ENCODE assay signal across 31 cellular contexts in the genomic region with DNA sequence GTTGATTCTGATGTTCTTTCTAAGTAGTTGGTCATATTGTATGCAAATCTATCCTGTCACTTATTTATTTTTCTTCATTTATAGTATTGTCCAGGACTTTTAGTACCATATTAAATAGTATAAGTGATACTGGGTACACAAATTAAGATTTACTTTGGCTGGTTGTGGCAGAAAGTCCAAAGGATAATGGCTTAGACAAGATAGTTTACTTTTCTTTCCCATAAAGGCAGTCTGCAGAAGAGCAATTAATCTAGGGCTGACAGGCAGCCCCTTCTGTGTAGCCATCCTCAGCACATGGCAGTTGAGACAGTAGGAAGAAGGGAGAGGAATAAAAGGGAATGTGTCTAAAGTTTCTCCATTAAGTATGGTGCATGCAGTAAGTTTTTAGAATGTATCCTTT.
"Had no signal": no experiment of that assay in that cellular context is flagged by ENCODE, and none has a peak within 500 bp of the region (broad histone marks: within the 10 kb centered on the region; RNA-seq: fewer than 3 reads in every experiment).

No MANE protein-coding gene starts in this region.

- H3K9me3 ChIP-seq: adrenal gland, ascending aorta, colonic mucosa, left ventricle myocardium inferior, psoas muscle, thyroid gland, upper lobe of left lung, vagina had no signal

- H3K27ac Mint-ChIP-seq: activated CD4-positive, alpha-beta T cell treated with anti-CD3 and anti-CD28 coated beads, Interleukin-2, amount 10 ng/mL, durations not matched to agents 24 days and 14 days; activated T-helper 2 cell treated with anti-CD3 and anti-CD28 coated beads, Interferon-gamma antibody, Interleukin-2, Interleukin-4, amounts not matched to agents 10 μg/mL and 5 μg/mL and 100 μg/mL, durations not matched to agents 14 hours and 24 hours and 36 hours; brain; neural progenitor cell; stimulated activated naive B cell treated with anti-CD40 and anti-IgM and Interleukin-4, amounts not matched to agents 10 μg/mL and 1 μg/mL and 100 μg/mL, for 72 hours had no signal

- H3K27me3 ChIP-seq: ascending aorta, cardiac muscle cell, colonic mucosa, neural progenitor cell, thyroid gland, upper lobe of left lung, vagina had no signal

- FAIRE-seq: frontal cortex had no signal

- H3K4me2 ChIP-seq: neural progenitor cell, smooth muscle cell had no signal

- H3K4me3 Mint-ChIP-seq: activated CD4-positive, alpha-beta T cell treated with anti-CD3 and anti-CD28 coated beads, Interleukin-2, amount 10 ng/mL, durations not matched to agents 24 days and 14 days; brain; natural killer cell; neural progenitor cell; stimulated activated naive B cell treated with anti-CD40 and anti-IgM and Interleukin-4, amounts not matched to agents 10 μg/mL and 1 μg/mL and 100 μg/mL, for 72 hours had no signal

- H2AFZ ChIP-seq: neural progenitor cell, parathyroid adenoma had no signal

- H3K4me1 Mint-ChIP-seq: neural progenitor cell had no signal

- H3K36me3 Mint-ChIP-seq: natural killer cell had no signal

- H3K27me3 Mint-ChIP-seq: activated CD4-positive, alpha-beta T cell treated with anti-CD3 and anti-CD28 coated beads, Interleukin-2, amount 10 ng/mL, durations not matched to agents 24 days and 14 days had no signal

- ATAC-seq: activated naive CD4-positive, alpha-beta T cell treated with anti-CD3 and anti-CD28 coated beads, Interleukin-2, amount 50 U/mL, for 72 hours; natural killer cell; psoas muscle; stimulated activated naive B cell treated with anti-CD40 and anti-IgM and Interleukin-4, amounts not matched to agents 10 μg/mL and 1 μg/mL and 100 μg/mL, for 72 hours had no signal

- DNase-seq: activated CD4-positive, alpha-beta T cell treated with anti-CD3 and anti-CD28 coated beads, Interleukin-2, amount 10 ng/mL, durations not matched to agents 24 days and 14 days; activated CD4-positive, CD25-positive, alpha-beta regulatory T cell treated with anti-CD3 and anti-CD28 coated beads, Interleukin-2, amount 50 U/mL, for 72 hours; activated naive CD4-positive, alpha-beta T cell; cerebellar nuclear complex; colonic mucosa; effector CD8-positive, alpha-beta T cell; kidney glomerular epithelial cell; left ventricle myocardium inferior; mesendoderm; natural killer cell; occipital lobe; psoas muscle; stimulated activated CD4-positive, alpha-beta T cell treated with anti-CD3 and anti-CD28 coated beads, Interleukin-2, amount 100 ng/mL, for 24 hours; stimulated activated naive B cell treated with anti-CD40 and anti-IgM and Interleukin-4, amounts not matched to agents 10 μg/mL and 1 μg/mL and 100 μg/mL, for 72 hours; stomach; T-helper 1 cell; thyroid gland; upper lobe of left lung; WERI-Rb-1 had no signal

- H3K4me1 ChIP-seq: ascending aorta, colonic mucosa, neural progenitor cell, parathyroid adenoma, psoas muscle had no signal

- H3K4me3 ChIP-seq: adrenal gland, ascending aorta, cardiac muscle cell, colonic mucosa, left ventricle myocardium inferior, lung, neural progenitor cell, psoas muscle, smooth muscle cell, stomach, thyroid gland, upper lobe of left lung, vagina had no signal

- H3K36me3 ChIP-seq: adrenal gland, ascending aorta, colonic mucosa, neural progenitor cell, thyroid gland, vagina had no signal

- H3K9me3 Mint-ChIP-seq: activated CD4-positive, alpha-beta T cell treated with anti-CD3 and anti-CD28 coated beads, Interleukin-2, amount 10 ng/mL, durations not matched to agents 24 days and 14 days; activated naive CD4-positive, alpha-beta T cell treated with anti-CD3 and anti-CD28 coated beads, Interleukin-2, amount 50 U/mL, for 72 hours; activated T-helper 2 cell treated with anti-CD3 and anti-CD28 coated beads, Interferon-gamma antibody, Interleukin-2, Interleukin-4, amounts not matched to agents 10 μg/mL and 5 μg/mL and 100 μg/mL, durations not matched to agents 14 hours and 24 hours and 36 hours; natural killer cell; stimulated activated naive B cell treated with anti-CD40 and anti-IgM and Interleukin-4, amounts not matched to agents 10 μg/mL and 1 μg/mL and 100 μg/mL, for 72 hours had no signal

- H3K27ac ChIP-seq: adrenal gland, ascending aorta, cardiac muscle cell, colonic mucosa, left ventricle myocardium inferior, neural progenitor cell, parathyroid adenoma, psoas muscle, stomach, thyroid gland, upper lobe of left lung, vagina, WERI-Rb-1 had no signal
